Comparison of ENCODE assay signal across 1 cellular context in the genomic region with DNA sequence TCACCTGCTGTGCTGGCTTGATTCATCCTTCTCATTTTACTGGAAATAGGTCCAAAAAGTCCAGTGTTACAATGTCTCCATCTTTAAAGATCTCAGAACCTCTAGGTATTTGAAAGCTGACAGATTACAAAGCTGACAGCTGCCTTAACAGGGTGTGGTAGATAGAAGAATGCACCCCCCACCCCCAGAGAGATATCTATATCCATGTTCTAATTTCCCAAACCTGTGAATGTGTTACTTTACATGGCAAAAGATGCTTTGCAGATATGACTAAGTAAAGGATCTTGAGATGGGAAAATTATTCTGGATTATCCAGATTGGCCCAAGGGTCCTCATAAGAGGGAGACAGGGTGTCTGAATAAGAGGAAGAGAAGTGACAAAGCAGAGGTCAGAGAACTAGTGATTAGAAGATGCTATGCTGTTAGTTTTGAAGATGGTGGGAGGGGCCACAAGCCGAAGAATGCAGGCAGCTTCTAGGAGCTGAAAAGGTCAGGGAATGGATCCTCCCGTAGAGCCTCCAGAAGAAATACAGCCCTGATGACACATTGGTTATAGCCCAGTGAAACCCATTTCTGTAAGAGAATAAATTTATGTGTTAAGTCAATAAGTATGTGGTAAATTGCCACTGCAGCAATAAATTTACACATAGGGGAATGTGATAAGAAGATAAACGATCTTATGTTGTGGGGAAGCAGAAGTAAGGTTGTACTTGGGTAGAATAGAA.
TF ChIP-seq lines count a peak whose summit lies in the region.

No MANE protein-coding gene starts in this region.

TF ChIP-seq in IMR-90, 13 proteins besides CTCF, POLR2A, EP300 and RAD21:
- TF ChIP-seq FOS (IDR thresholded peaks at IDR 0.05; ENCODE audit: low read depth, low read length) (no peak), BHLHE40 (IDR thresholded peaks at IDR 0.05; ENCODE audit: low read depth, low read length) (no peak), RFX5 (IDR thresholded peaks at IDR 0.05; ENCODE audit: low read depth, low read length) (no peak), CEBPB (IDR thresholded peaks at IDR 0.05; ENCODE audit: low read depth, low read length) (no peak), MAFK (IDR thresholded peaks at IDR 0.05; ENCODE audit: low read depth, low read length) (peak; percentile 15; the same call in 1 of the 2 replicates), ELK1 (IDR thresholded peaks at IDR 0.05; ENCODE audit: borderline replicate concordance, low read depth, low read length) (no peak), MXI1 (IDR thresholded peaks at IDR 0.05; ENCODE audit: borderline replicate concordance, low read depth, low read length) (no peak)
- TF ChIP-seq, protein P1, sequence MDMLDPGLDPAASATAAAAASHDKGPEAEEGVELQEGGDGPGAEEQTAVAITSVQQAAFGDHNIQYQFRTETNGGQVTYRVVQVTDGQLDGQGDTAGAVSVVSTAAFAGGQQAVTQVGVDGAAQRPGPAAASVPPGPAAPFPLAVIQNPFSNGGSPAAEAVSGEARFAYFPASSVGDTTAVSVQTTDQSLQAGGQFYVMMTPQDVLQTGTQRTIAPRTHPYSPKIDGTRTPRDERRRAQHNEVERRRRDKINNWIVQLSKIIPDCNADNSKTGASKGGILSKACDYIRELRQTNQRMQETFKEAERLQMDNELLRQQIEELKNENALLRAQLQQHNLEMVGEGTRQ (IDR thresholded peaks at IDR 0.05; ENCODE audit: low read depth, low read length): no peak
